12 cellular contexts compared by ENCODE assay signal in the genomic region with DNA sequence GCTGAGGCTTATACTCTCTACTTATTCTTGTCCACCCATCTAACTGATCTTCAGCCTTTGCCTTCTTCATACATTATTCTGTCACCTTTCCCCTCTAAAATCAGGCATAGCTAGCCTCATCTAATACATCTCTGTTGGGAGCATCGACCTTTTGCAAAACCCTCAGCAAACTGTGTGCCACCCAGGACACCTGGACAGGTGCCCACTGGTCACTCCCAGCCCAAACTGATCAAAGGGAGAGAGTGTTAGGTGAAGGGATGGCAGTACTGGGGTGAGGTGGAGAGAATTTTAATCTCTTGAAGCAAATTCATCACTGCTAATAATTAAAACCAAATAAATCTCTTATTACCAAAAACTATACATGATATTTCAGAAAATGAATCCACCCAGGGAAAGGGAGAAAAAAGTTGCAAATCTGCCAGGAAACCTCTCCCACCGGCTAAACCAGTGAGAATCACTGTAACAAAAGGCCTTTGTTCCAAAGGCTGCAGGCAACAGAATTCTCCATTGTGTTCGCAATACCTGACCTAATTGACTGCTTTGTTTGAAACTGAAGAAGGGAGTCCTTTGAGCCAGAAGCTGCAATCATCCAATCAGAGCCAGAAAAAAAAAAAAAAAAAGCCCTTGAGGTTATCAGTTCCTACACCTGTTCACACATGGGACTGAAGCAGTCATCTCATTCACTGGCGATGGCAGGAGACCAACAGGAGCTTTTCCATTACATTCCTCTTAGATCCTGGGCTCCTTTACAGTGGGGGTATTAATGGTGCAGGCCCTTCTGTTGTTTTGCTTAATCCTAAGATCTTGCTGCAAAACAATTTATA.
DNase-seq lines count a peak whose midpoint lies in the region; ATAC-seq, FAIRE-seq and TF ChIP-seq lines count a peak whose summit lies in the region.
"Had no signal": no experiment of that assay in that cellular context is flagged by ENCODE, and none has a peak within 500 bp of the region (broad histone marks: within the 10 kb centered on the region; RNA-seq: fewer than 3 reads in every experiment).

No MANE protein-coding gene starts in this region.

- no peak overlapping the region for H2AFZ ChIP-seq in HepG2 (ENCODE audit: low read length)

- H3K9me3 ChIP-seq in Caco-2, result no peaks in the 10 kb centered on the region
- H3K9me3 ChIP-seq in HepG2 (ENCODE audit: low read length), result no peaks in the 10 kb centered on the region
- H3K9me3 ChIP-seq in CD8-positive, alpha-beta memory T cell (ENCODE audit: low read length), result no peaks in the 10 kb centered on the region
- no peaks in the 10 kb centered on the region for H3K9me3 ChIP-seq in spleen
- H3K9me3 ChIP-seq: BLaER1 treated with 17β-estradiol and CSF1 and Interleukin-3, amounts not matched to agents 10 nM and 100 nM; thyroid gland had no signal

- H3K4me1 Mint-ChIP-seq in Caco-2 (ENCODE audit: low read depth, unreplicated experiment), result peaks cover 31% of the 10 kb centered on the region
- peaks cover 5 to 9% (median 6%) of the 10 kb centered on the region in 3 donors for H3K4me1 Mint-ChIP-seq in CD8-positive, alpha-beta memory T cell

- no peak overlapping the region for H3K9ac ChIP-seq in HepG2 (ENCODE audit: insufficient read depth, low read depth, low read length)
- H3K9ac ChIP-seq: BLaER1 treated with 17β-estradiol and CSF1 and Interleukin-3, amounts not matched to agents 10 nM and 100 nM had no signal

- no peak for TF ChIP-seq POLR2A in HepG2 (IDR thresholded peaks at IDR 0.05; ENCODE audit: insufficient read depth in 1 of 2, low read depth in 2 of 2, low read length in 2 of 2)
- no peak for TF ChIP-seq POLR2A in spleen (IDR thresholded peaks at IDR 0.05)

- H3K27me3 Mint-ChIP-seq in Caco-2 (ENCODE audit: insufficient read depth, unreplicated experiment), result no peaks in the 10 kb centered on the region
- H3K27me3 Mint-ChIP-seq in CD8-positive, alpha-beta memory T cell, result no peaks in the 10 kb centered on the region

- H3K4me3 ChIP-seq in Caco-2 (ENCODE audit: low read depth, low read length) (no peak overlapping the region), HepG2 (replicated peaks in 1 of 3; ENCODE audit: insufficient read depth in 1 of 3, low read depth in 2 of 3, low read length in 3 of 3) (no peak overlapping the region), spleen (no peak overlapping the region)
- H3K4me3 ChIP-seq in CD8-positive, alpha-beta memory T cell (ENCODE audit: low read length), result no peak overlapping the region
- H3K4me3 ChIP-seq: BLaER1 treated with 17β-estradiol and CSF1 and Interleukin-3, amounts not matched to agents 10 nM and 100 nM; smooth muscle cell; thyroid gland had no signal

- H3K27ac Mint-ChIP-seq in Caco-2 (ENCODE audit: unreplicated experiment), result peak overlapping the region; percentile 65
- no peak overlapping the region for H3K27ac Mint-ChIP-seq in CD8-positive, alpha-beta memory T cell

- peaks cover 25% of the 10 kb centered on the region for H3K36me3 Mint-ChIP-seq in Caco-2 (ENCODE audit: insufficient read depth, unreplicated experiment)
- H3K36me3 Mint-ChIP-seq in CD8-positive, alpha-beta memory T cell, result no peaks in the 10 kb centered on the region

- no peak for TF ChIP-seq CTCF in Caco-2 (IDR thresholded peaks at IDR 0.05; ENCODE audit: insufficient read depth in 1 of 2, low read depth in 1 of 2, low read length in 1 of 2, severe bottlenecking in 1 of 2, unreplicated experiment in 1 of 2)
- no peak for TF ChIP-seq CTCF in HepG2 (CRISPR knock-in tag; IDR thresholded peaks at IDR 0.05)
- TF ChIP-seq CTCF in spleen (IDR thresholded peaks at IDR 0.05 in 8 of 11, conservative IDR thresholded peaks at IDR 0.05 in 3 of 11), result no peak

- TF ChIP-seq EP300 in HepG2 (IDR thresholded peaks at IDR 0.05; ENCODE audit: low read depth in 2 of 2, low read length in 2 of 2), result peak in 1 of 2 experiments; percentile 42; a peak in 2 of 4 replicates
- TF ChIP-seq EP300 in HepG2 (CRISPR knock-in tag; IDR thresholded peaks at IDR 0.05; ENCODE audit: borderline replicate concordance), result no peak

- H3K9me3 Mint-ChIP-seq in Caco-2 (ENCODE audit: unreplicated experiment), result no peaks in the 10 kb centered on the region
- peaks cover 0 to 1% (median 0%) of the 10 kb centered on the region in 5 donors for H3K9me3 Mint-ChIP-seq in CD8-positive, alpha-beta memory T cell

- no TSS peak for BruUV-seq in Caco-2 (replicated peaks; lab: Mats Ljungman, UMichigan)
- no TSS peak for BruUV-seq in HepG2 (replicated peaks; lab: Mats Ljungman, UMichigan)

- H4K20me1 ChIP-seq in HepG2 (ENCODE audit: insufficient read depth, low read length), result no peaks in the 10 kb centered on the region

- H3K27me3 ChIP-seq in Caco-2 (replicated peaks; ENCODE audit: control insufficient read depth, insufficient read depth, low read length), result no peaks in the 10 kb centered on the region
- no peaks in the 10 kb centered on the region for H3K27me3 ChIP-seq in HepG2 (ENCODE audit: control insufficient read depth in 1 of 2, insufficient read depth in 2 of 2, low read length in 2 of 2)
- no peaks in the 10 kb centered on the region for H3K27me3 ChIP-seq in CD8-positive, alpha-beta memory T cell (ENCODE audit: insufficient read depth, low read length, poor library complexity, severe bottlenecking)
- H3K27me3 ChIP-seq in spleen (replicated peaks in 1 of 7), result no peaks in the 10 kb centered on the region
- H3K27me3 ChIP-seq: BLaER1 treated with 17β-estradiol and CSF1 and Interleukin-3, amounts not matched to agents 10 nM and 100 nM; thyroid gland had no signal

- no peak for FAIRE-seq in HepG2 (lab: Jason Lieb, UNC)

- in situ Hi-C loops in HepG2 (cut with HindIII; ENCODE audit: extremely low pct_ligation_motif_present, low pct_unique_long_range_greater_than_20kb), result no loop called here

- peaks cover 36% of the 10 kb centered on the region for H3K4me1 ChIP-seq in Caco-2
- peaks cover 22% of the 10 kb centered on the region for H3K4me1 ChIP-seq in HepG2 (ENCODE audit: insufficient read depth, low read length)
- H3K4me1 ChIP-seq in CD8-positive, alpha-beta memory T cell (ENCODE audit: insufficient read depth, low read length), result no peaks in the 10 kb centered on the region
- H3K4me1 ChIP-seq in spleen, result no peaks in the 10 kb centered on the region
- H3K4me1 ChIP-seq: BLaER1 treated with 17β-estradiol and CSF1 and Interleukin-3, amounts not matched to agents 10 nM and 100 nM had no signal

- WGBS in HepG2 (ENCODE audit: low lambda C conversion rate), result 21% methylated on average over 4 of the region's 4 CpGs
- WGBS in spleen, 5 donors, result 85 to 88% (median 87%) methylated on average over 4 of the region's 4 CpGs

- no peak overlapping the region for H3K4me2 ChIP-seq in HepG2 (ENCODE audit: low read depth, low read length)
- H3K4me2 ChIP-seq: BLaER1 treated with 17β-estradiol and CSF1 and Interleukin-3, amounts not matched to agents 10 nM and 100 nM; smooth muscle cell had no signal

- no peaks in the 10 kb centered on the region for H3K36me3 ChIP-seq in Caco-2 (ENCODE audit: control insufficient read depth, insufficient read depth, low read length)
- H3K36me3 ChIP-seq in HepG2 (replicated peaks in 1 of 2; ENCODE audit: control insufficient read depth in 1 of 2, insufficient read depth in 2 of 2, low read length in 2 of 2), result peaks cover 0 to 3% of the 10 kb centered on the region in 2 experiments; a peak in 1 of 5 replicates
- no peaks in the 10 kb centered on the region for H3K36me3 ChIP-seq in CD8-positive, alpha-beta memory T cell (ENCODE audit: insufficient read depth, low read length)
- H3K36me3 ChIP-seq in spleen, result peaks cover 0 to 61% (median 9%) of the 10 kb centered on the region in 6 donors
- H3K36me3 ChIP-seq: thyroid gland had no signal

- peak overlapping the region; percentile 24 for H3K4me3 Mint-ChIP-seq in Caco-2 (ENCODE audit: unreplicated experiment)
- H3K4me3 Mint-ChIP-seq in CD8-positive, alpha-beta memory T cell, result no peak overlapping the region

- POLR2A ChIA-PET in Caco-2 (lab: Charles Lee), result interaction anchor here (0.6 kb wide), 2 partner anchors 51 to 248 kb away, joined by 3 to 5 read pairs; no protein-coding TSS in a partner anchor
- POLR2A ChIA-PET in HepG2 (lab: Yijun Ruan, JAX), result no interaction called here
- POLR2A ChIA-PET in CD8-positive, alpha-beta memory T cell (lab: Charles Lee), result no interaction called here

- ATAC-seq in HepG2 (peak; percentile 88), HG03520 (IDR thresholded peaks at IDR 0.05; ENCODE audit: unreplicated experiment) (no peak), GM19395 (IDR thresholded peaks at IDR 0.05; ENCODE audit: unreplicated experiment) (no peak)

- intact Hi-C loops in Caco-2 (cut with micrococcal nuclease; ENCODE audit: unreplicated experiment), result loop anchor here (2.0 to 5.0 kb wide), 2 partner anchors 101 to 171 kb away; no protein-coding TSS in a partner anchor
- intact Hi-C loops in HepG2 (cut with micrococcal nuclease; ENCODE audit: unreplicated experiment), result loop anchor here (5.0 kb wide), 2 partner anchors 169 to 266 kb away; a partner anchor contains a TSS
- intact Hi-C loops in spleen (cut with DNase I; ENCODE audit: low total_unique reads), result no loop called here

- DNase-seq in Caco-2 (peak; percentile 76 to 81), NCI-H187 treated with DMSO at 0.1 percent for 48 hours (lab: John Stamatoyannopoulos, UW) (peak; percentile 66), astrocyte of the hippocampus (ENCODE audit: low read depth, low spot score) (peak; percentile 12), HepG2 (ENCODE audit: low spot score) (peak; percentile 88), spleen (no peak)
- DNase-seq in CD8-positive, alpha-beta memory T cell, result no peak
- DNase-seq: activated effector memory CD4-positive, alpha-beta T cell treated with anti-CD3 and anti-CD28 coated beads, Interleukin-2, amount 50 U/mL, for 16 hours had no signal

- CTCF ChIA-PET in Caco-2 (lab: Charles Lee) (interaction anchor here (0.6 kb wide), 1 partner anchor 155 kb away, joined by 3 read pairs; no protein-coding TSS in a partner anchor), HepG2 (lab: Yijun Ruan, JAX; ENCODE audit: low intra/inter-chr PET ratio, low total read pairs) (no interaction called here)
- CTCF ChIA-PET in CD8-positive, alpha-beta memory T cell (lab: Charles Lee), result no interaction called here

- TF ChIP-seq RAD21 in HepG2 (CRISPR knock-in tag; IDR thresholded peaks at IDR 0.05), result no peak

- H3K27ac ChIP-seq in HepG2 (ENCODE audit: extremely low read length, insufficient read depth, low read length) (peak overlapping the region; percentile 25), spleen (no peak overlapping the region)
- H3K27ac ChIP-seq in CD8-positive, alpha-beta memory T cell (ENCODE audit: low read depth, low read length), result no peak overlapping the region
- H3K27ac ChIP-seq: BLaER1 treated with 17β-estradiol and CSF1 and Interleukin-3, amounts not matched to agents 10 nM and 100 nM; thyroid gland had no signal

- no peaks in the 10 kb centered on the region for H3K79me2 ChIP-seq in HepG2 (ENCODE audit: insufficient read depth, low read length)

TF ChIP-seq in HepG2, 621 proteins besides CTCF, POLR2A, EP300 and RAD21 (continues in another document):
- TF ChIP-seq SOX5 (CRISPR knock-in tag; IDR thresholded peaks at IDR 0.05; ENCODE audit: borderline replicate concordance), result peak; percentile 92
- TF ChIP-seq MED1 (CRISPR knock-in tag; IDR thresholded peaks at IDR 0.05), result no peak
- peak; percentile 55 for TF ChIP-seq NFYB (CRISPR knock-in tag; IDR thresholded peaks at IDR 0.05)
- TF ChIP-seq NR2F6 (IDR thresholded peaks at IDR 0.05), result peak; percentile 71
- no peak for TF ChIP-seq NR2F6 (CRISPR knock-in tag; IDR thresholded peaks at IDR 0.05)
- peak; percentile 45 for TF ChIP-seq ZEB1 (IDR thresholded peaks at IDR 0.05; ENCODE audit: insufficient replicate concordance, low read depth)

Comparison
In these comparisons a context has a peak if more than half of its experiments do, and no peak if none do; other contexts are left out.
1. DNase-seq: peak in Caco-2 (2 of 2), NCI-H187 treated with DMSO at 0.1 percent for 48 hours (single experiment), astrocyte of the hippocampus (single experiment) and HepG2 (single experiment); none in CD8-positive, alpha-beta memory T cell (0 of 5) and spleen (single experiment).